9 cellular contexts compared by ENCODE assay signal in the genomic region with DNA sequence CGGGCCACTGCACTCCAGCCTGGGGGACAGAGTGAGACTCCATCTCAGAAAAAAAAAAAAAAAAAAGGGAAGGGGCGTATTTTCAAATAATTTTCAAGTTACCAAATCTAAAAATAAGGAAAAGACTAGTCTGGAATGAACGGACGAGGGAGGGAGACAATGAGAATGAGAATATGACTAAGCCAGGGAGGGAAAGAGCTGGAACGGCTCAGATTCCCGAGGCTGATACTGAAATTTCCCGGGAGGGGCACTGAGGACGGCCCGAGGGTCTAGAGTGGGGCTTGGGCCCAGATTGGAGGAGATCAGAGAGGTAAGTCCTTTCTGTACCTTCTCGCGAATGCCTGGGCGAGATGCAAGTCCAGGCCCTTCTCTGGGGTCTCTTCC. TPM values are rescaled to one million over a fixed set of nuclear protein-coding genes. Genes with fewer than 3 reads are reported as not detected.
DNase-seq lines count a peak whose midpoint lies in the region; ATAC-seq and TF ChIP-seq lines count a peak whose summit lies in the region.
"Had no signal": no experiment of that assay in that cellular context is flagged by ENCODE, and none has a peak within 500 bp of the region (broad histone marks: within the 10 kb centered on the region; RNA-seq: fewer than 3 reads in every experiment).

No MANE protein-coding gene starts in this region.

- no peak overlapping the region for H4K8ac ChIP-seq in trophoblast cell (ENCODE audit: low read depth, low read length)

- CTCF ChIA-PET in RWPE1 (lab: Yijun Ruan, JAX), result interaction anchor here (0.6 to 1.7 kb wide), 10 partner anchors 17 to 1523 kb away, joined by 3 to 7 read pairs (median 4); a partner anchor contains a TSS

- no peak overlapping the region for H2AK5ac ChIP-seq in trophoblast cell (ENCODE audit: low read length)

- H3K36me3 ChIP-seq in fibroblast of lung (ENCODE audit: control insufficient read depth, insufficient read depth, low read length) (no peaks in the 10 kb centered on the region), trophoblast cell (ENCODE audit: control insufficient read depth in 1 of 2, insufficient read depth in 2 of 2, low read length in 2 of 2) (no peaks in the 10 kb centered on the region)

- H4K91ac ChIP-seq in trophoblast cell (ENCODE audit: low read depth, low read length), result peak overlapping the region; percentile 15

- H2AFZ ChIP-seq in fibroblast of lung (ENCODE audit: low read length) (no peak overlapping the region), trophoblast cell (ENCODE audit: insufficient read depth, low read length, poor library complexity) (no peak overlapping the region)

- peaks cover 28% of the 10 kb centered on the region for H3K4me1 ChIP-seq in fibroblast of lung (ENCODE audit: control insufficient read depth, extremely low read depth, insufficient read depth, low read length)
- H3K4me1 ChIP-seq in trophoblast cell (ENCODE audit: control insufficient read depth in 1 of 2, insufficient read depth in 2 of 2, low read length in 2 of 2), result peaks cover 10 to 26% of the 10 kb centered on the region in 2 experiments

- no peaks in the 10 kb centered on the region for H4K20me1 ChIP-seq in fibroblast of lung (ENCODE audit: control insufficient read depth, extremely low read depth, insufficient read depth, low read length)

- H3K18ac ChIP-seq in trophoblast cell (ENCODE audit: low read length), result no peak overlapping the region

- no peak overlapping the region for H3K23ac ChIP-seq in trophoblast cell (ENCODE audit: low read length)

- H3K4me3 ChIP-seq in fibroblast of lung (replicated peaks in 1 of 4; ENCODE audit: control extremely low read depth in 1 of 4, insufficient read depth in 1 of 4, low read depth in 3 of 4, low read length in 4 of 4) (peak overlapping the region in 2 of 4 experiments; percentile 2 to 64), trophoblast cell (ENCODE audit: low read depth, low read length) (no peak overlapping the region)

- H2BK12ac ChIP-seq in trophoblast cell (ENCODE audit: low read length), result no peak overlapping the region

- ATAC-seq in HG03521 (IDR thresholded peaks at IDR 0.05; ENCODE audit: unreplicated experiment) (no peak), GM21447 (IDR thresholded peaks at IDR 0.05; ENCODE audit: unreplicated experiment) (no peak), GM21576 (IDR thresholded peaks at IDR 0.05; ENCODE audit: unreplicated experiment) (no peak)

- H3K9ac ChIP-seq in fibroblast of lung (ENCODE audit: insufficient read depth, low read length) (no peak overlapping the region), trophoblast cell (ENCODE audit: low read length) (no peak overlapping the region)

- no peak overlapping the region for H4K12ac ChIP-seq in trophoblast cell (ENCODE audit: low read depth, low read length)

- peak overlapping the region; percentile 8 for H2BK120ac ChIP-seq in trophoblast cell (ENCODE audit: insufficient read depth, low read length, poor library complexity)

- peaks cover 20% of the 10 kb centered on the region for H3K79me1 ChIP-seq in trophoblast cell (ENCODE audit: low read length)

- H3K27ac ChIP-seq in RWPE1 (peak overlapping the region; percentile 7; the same call in 1 of the 2 replicates), fibroblast of lung (ENCODE audit: insufficient read depth, low read length) (no peak overlapping the region), trophoblast cell (ENCODE audit: low read depth, low read length) (no peak overlapping the region)
- H3K27ac ChIP-seq: epithelial cell of prostate had no signal

- H3K4me2 ChIP-seq in fibroblast of lung (ENCODE audit: extremely low read depth, insufficient read depth, low read length), result peak overlapping the region; percentile 17
- no peak overlapping the region for H3K4me2 ChIP-seq in trophoblast cell (ENCODE audit: low read length)

- no peak overlapping the region for H3K14ac ChIP-seq in trophoblast cell (ENCODE audit: low read length)

- no CpG with 5 or more reads among the region's 12 CpGs for WGBS in trophoblast cell (ENCODE audit: extremely low coverage, insufficient coverage, insufficient read length)

- H3K79me2 ChIP-seq in fibroblast of lung (ENCODE audit: control insufficient read depth, insufficient read depth, low read length), result no peaks in the 10 kb centered on the region
- H3K79me2 ChIP-seq in trophoblast cell (ENCODE audit: control insufficient read depth, insufficient read depth, low read length, poor library complexity), result peaks cover 4% of the 10 kb centered on the region

- POLR2A ChIA-PET in RWPE1 (lab: Yijun Ruan, JAX; ENCODE audit: low non-redundant PET), result no interaction called here

- H3K4ac ChIP-seq in trophoblast cell (ENCODE audit: low read depth, low read length), result no peak overlapping the region

- no peaks in the 10 kb centered on the region for H3K27me3 ChIP-seq in fibroblast of lung (ENCODE audit: control insufficient read depth, insufficient read depth, low read length)
- H3K27me3 ChIP-seq in trophoblast cell (ENCODE audit: insufficient read depth, low read length), result no peaks in the 10 kb centered on the region

- H2BK5ac ChIP-seq in trophoblast cell (ENCODE audit: low read depth, low read length, poor library complexity), result no peak overlapping the region

- H3K9me3 ChIP-seq in fibroblast of lung (ENCODE audit: control insufficient read depth, insufficient read depth, low read depth, low read length) (no peaks in the 10 kb centered on the region), trophoblast cell (ENCODE audit: insufficient read depth, low read depth, low read length) (no peaks in the 10 kb centered on the region)

- TF ChIP-seq CTCF in RWPE1 (conservative IDR thresholded peaks at IDR 0.05; ENCODE audit: low read depth), result no peak
- TF ChIP-seq CTCF in fibroblast of lung (conservative IDR thresholded peaks at IDR 0.05 in 1 of 2, IDR thresholded peaks at IDR 0.05 in 1 of 2; ENCODE audit: low read depth in 1 of 2, low read length in 2 of 2), result no peak

- DNase-seq in Ammon's horn (ENCODE audit: low spot score) (peak; percentile 41), RWPE1 (ENCODE audit: low spot score) (peak; percentile 46), fibroblast of lung (ENCODE audit: low read depth in 2 of 2) (peak; percentile 62 to 67), trophoblast cell (peak in 1 of 2 donors; percentile 35), NCI-H1092 treated with DMSO at 0.1 percent for 48 hours (lab: John Stamatoyannopoulos, UW) (no peak)

RNA-seq across cellular contexts. Expression of a gene that starts 3.4 kb away (rescaled TPM):
- 1.0 and 1.3 TPM in 2 replicates for total RNA-seq in fibroblast of lung
- 0.40 and 0.55 TPM in 2 replicates for polyA plus RNA-seq in fibroblast of lung
- 0.58 and 0.66 TPM in 2 replicates for polyA plus RNA-seq in fibroblast of lung (2012)
- polyA minus RNA-seq in fibroblast of lung (ENCODE audit: low replicate concordance), result 0.63 and 4.3 TPM in 2 replicates
- 0.23 and 0.33 TPM in 2 replicates for polyA plus RNA-seq in trophoblast cell (2013)

RNA-seq across cellular contexts. Expression of a gene that starts 25.0 kb away (rescaled TPM):
- 238 and 302 TPM in 2 replicates for total RNA-seq in fibroblast of lung
- 341 and 388 TPM in 2 replicates for polyA plus RNA-seq in fibroblast of lung
- polyA plus RNA-seq in fibroblast of lung (2012), result 301 and 374 TPM in 2 replicates
- 46.5 and 77.4 TPM in 2 replicates for polyA minus RNA-seq in fibroblast of lung (ENCODE audit: low replicate concordance)
- polyA plus RNA-seq in trophoblast cell (2013), result 489 and 493 TPM in 2 replicates

RNA-seq across cellular contexts. Expression of a gene that starts 29.2 kb away (rescaled TPM):
- total RNA-seq in fibroblast of lung, result 40.0 and 47.8 TPM in 2 replicates
- polyA plus RNA-seq in fibroblast of lung, result 57.8 and 108 TPM in 2 replicates
- 44.5 and 88.5 TPM in 2 replicates for polyA plus RNA-seq in fibroblast of lung (2012)
- polyA minus RNA-seq in fibroblast of lung (ENCODE audit: low replicate concordance), result 40.5 and 42.1 TPM in 2 replicates
- 23.0 and 24.6 TPM in 2 replicates for polyA plus RNA-seq in trophoblast cell (2013)
